9 cellular contexts compared by ENCODE assay signal in genomic region chr12:55650679-55651313, GRCh38. TPM values are rescaled to one million over a fixed set of nuclear protein-coding genes. Genes with fewer than 3 reads are reported as not detected.
"Had no signal": no experiment of that assay in that cellular context is flagged by ENCODE, and none has a peak within 500 bp of the region (broad histone marks: within the 10 kb centered on the region; RNA-seq: fewer than 3 reads in every experiment).

No MANE protein-coding gene starts in this region.

RNA-seq across cellular contexts. Expression of gene OR10P1, which starts 14.1 kb away (rescaled TPM):
- total RNA-seq: ascending aorta, breast epithelium, foreskin keratinocyte, kidney epithelial cell, lower lobe of right lung, mesothelial cell of epicardium, pancreas, sigmoid colon, subcutaneous adipose tissue had no signal
- polyA plus RNA-seq: foreskin keratinocyte, pancreas, sigmoid colon had no signal
